In the genomic region with DNA sequence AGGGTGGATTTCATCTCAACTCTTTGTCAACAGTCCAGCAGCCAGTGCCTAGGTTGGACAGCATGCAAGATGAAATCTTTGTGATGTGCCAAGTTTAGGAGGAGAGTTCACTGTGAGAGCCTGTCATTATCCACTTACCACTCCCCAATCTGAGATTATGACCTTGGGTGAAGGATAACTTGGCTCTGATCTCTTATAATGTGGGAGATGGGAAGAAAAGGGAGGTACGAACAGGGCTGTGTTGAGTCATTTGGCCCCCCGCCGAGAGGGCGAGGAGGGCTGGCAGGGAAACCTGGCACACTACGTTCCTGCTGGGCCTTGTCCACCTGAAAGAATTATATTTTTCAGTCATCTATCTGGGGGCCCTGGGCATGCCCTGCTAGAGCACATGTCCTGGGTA, we compare ENCODE assay signal across 16 cellular contexts. TPM values are rescaled to one million over a fixed set of nuclear protein-coding genes. Genes with fewer than 3 reads are reported as not detected.
A peak's percentile ranks its signal among the peaks of the same experiment; 100 is the strongest.
DNase-seq lines count a peak whose midpoint lies in the region; ATAC-seq, FAIRE-seq and TF ChIP-seq lines count a peak whose summit lies in the region.
"Had no signal": no experiment of that assay in that cellular context is flagged by ENCODE, and none has a peak within 500 bp of the region (broad histone marks: within the 10 kb centered on the region; RNA-seq: fewer than 3 reads in every experiment).

No MANE protein-coding gene starts in this region.

- H3K27me3 ChIP-seq in SK-N-SH (ENCODE audit: insufficient read depth) (no peaks in the 10 kb centered on the region), gastroesophageal sphincter (no peaks in the 10 kb centered on the region), trophoblast cell (ENCODE audit: insufficient read depth, low read length) (no peaks in the 10 kb centered on the region)

- H3K79me2 ChIP-seq in SK-N-SH (ENCODE audit: insufficient read depth) (no peaks in the 10 kb centered on the region), trophoblast cell (ENCODE audit: control insufficient read depth, insufficient read depth, low read length, poor library complexity) (no peaks in the 10 kb centered on the region)

- H3K9ac ChIP-seq in SK-N-SH (no peak overlapping the region), trophoblast cell (ENCODE audit: low read length) (no peak overlapping the region)

- TF ChIP-seq EP300 in SK-N-SH (IDR thresholded peaks at IDR 0.05; ENCODE audit: borderline replicate concordance in 1 of 2, low read depth in 1 of 2, low read length in 1 of 2) (no peak), gastroesophageal sphincter (IDR thresholded peaks at IDR 0.05) (no peak)

- 69% methylated on average over 5 of the region's 5 CpGs for WGBS in SK-N-SH (ENCODE audit: low lambda C conversion rate)
- WGBS in gastroesophageal sphincter (ENCODE audit: low coverage in 1 of 2), 2 donors: 37% methylated on average over 5 of the region's 5 CpGs; no CpG with 5 or more reads in 1 of the 2 donors
- no CpG with 5 or more reads among the region's 5 CpGs for WGBS in trophoblast cell (ENCODE audit: extremely low coverage, insufficient coverage, insufficient read length)

- H4K20me1 ChIP-seq in SK-N-SH (ENCODE audit: insufficient read depth): no peaks in the 10 kb centered on the region

- H3K4me2 ChIP-seq in SK-N-SH (no peak overlapping the region), trophoblast cell (ENCODE audit: low read length) (no peak overlapping the region)

- no peak overlapping the region for H3K18ac ChIP-seq in trophoblast cell (ENCODE audit: low read length)

- no peak overlapping the region for H2BK120ac ChIP-seq in trophoblast cell (ENCODE audit: insufficient read depth, low read length, poor library complexity)

- peak; percentile 96 for FAIRE-seq in H54 (lab: Jason Lieb, UNC)
- FAIRE-seq: G401.6 had no signal

- H3K36me3 ChIP-seq in SK-N-SH (replicated peaks in 1 of 2; ENCODE audit: control insufficient read depth in 1 of 2, insufficient read depth in 2 of 2, low read length in 1 of 2) (peaks cover 0 to 2% of the 10 kb centered on the region in 2 experiments), gastroesophageal sphincter (peaks cover 0 to 26% of the 10 kb centered on the region in 2 donors), trophoblast cell (ENCODE audit: control insufficient read depth in 1 of 2, insufficient read depth in 2 of 2, low read length in 2 of 2) (no peaks in the 10 kb centered on the region)

- no peaks in the 10 kb centered on the region for H3K9me3 ChIP-seq in SK-N-SH
- H3K9me3 ChIP-seq in gastroesophageal sphincter: no peaks in the 10 kb centered on the region
- H3K9me3 ChIP-seq in trophoblast cell (ENCODE audit: insufficient read depth, low read depth, low read length): no peaks in the 10 kb centered on the region

- DNase-seq in H54 (ENCODE audit: insufficient read length, low spot score): no peak
- no peak for DNase-seq in SK-N-SH
- DNase-seq in trophoblast cell: no peak
- no peak for DNase-seq in NOMO-1 treated with DMSO at 0.1 percent for 48 hours (lab: John Stamatoyannopoulos, UW; ENCODE audit: unreplicated experiment)
- DNase-seq in activated CD4-positive, alpha-beta T cell treated with anti-CD3 and anti-CD28 coated beads, Interleukin-2, amount 50 U/mL, for 48 hours: no peak
- DNase-seq: activated CD4-positive, CD25-positive, alpha-beta regulatory T cell treated with anti-CD3 and anti-CD28 coated beads, Interleukin-2, amount 50 U/mL, for 72 hours; activated effector memory CD4-positive, alpha-beta T cell treated with Interleukin-2 at 50 U/mL for 16 hours; MV-4-11; NK-92 treated with Interleukin-12 subunit alpha and Interleukin-12 subunit beta, amount 100 ng/mL, for 24 hours had no signal

- no peak overlapping the region for H2BK5ac ChIP-seq in trophoblast cell (ENCODE audit: low read depth, low read length, poor library complexity)

- H3K27ac ChIP-seq in SK-N-SH (ENCODE audit: low read depth in 2 of 2, low read length in 1 of 2): peak overlapping the region; percentile 19 to 90; a peak in 2 of 4 replicates
- peak overlapping the region; percentile 81 to 98 (median 86) for H3K27ac ChIP-seq in gastroesophageal sphincter
- no peak overlapping the region for H3K27ac ChIP-seq in trophoblast cell (ENCODE audit: low read depth, low read length)
- H3K27ac ChIP-seq: HL-60 had no signal

- H3K4me1 ChIP-seq in SK-N-SH (ENCODE audit: control insufficient read depth in 1 of 2, insufficient read depth in 2 of 2, low read depth in 1 of 2, low read length in 1 of 2) (peaks cover 30 to 39% of the 10 kb centered on the region in 2 experiments), gastroesophageal sphincter (peaks cover 58 to 98% (median 66%) of the 10 kb centered on the region in 3 donors), trophoblast cell (ENCODE audit: control insufficient read depth in 1 of 2, insufficient read depth in 2 of 2, low read length in 2 of 2) (peaks cover 7 to 11% of the 10 kb centered on the region in 2 experiments)

- H3K79me1 ChIP-seq in trophoblast cell (ENCODE audit: low read length): peaks cover 5% of the 10 kb centered on the region

- H3K4me3 ChIP-seq in SK-N-SH (ENCODE audit: low read depth in 2 of 2, low read length in 1 of 2) (no peak overlapping the region), gastroesophageal sphincter (no peak overlapping the region), trophoblast cell (ENCODE audit: low read depth, low read length) (no peak overlapping the region)
- H3K4me3 ChIP-seq: coronary artery had no signal

- H3K9me2 ChIP-seq in SK-N-SH: no peaks in the 10 kb centered on the region

- POLR2A ChIA-PET in SK-N-SH (lab: Yijun Ruan, JAX): no interaction called here

- TF ChIP-seq RAD21 in SK-N-SH (IDR thresholded peaks at IDR 0.05; ENCODE audit: low read length): no peak

- no peak overlapping the region for H3K14ac ChIP-seq in trophoblast cell (ENCODE audit: low read length)

- H2BK12ac ChIP-seq in trophoblast cell (ENCODE audit: low read length): peak overlapping the region; percentile 76

- ATAC-seq in gastroesophageal sphincter (peak; percentile 61), GM21447 (IDR thresholded peaks at IDR 0.05; ENCODE audit: unreplicated experiment) (no peak), HG02973 (IDR thresholded peaks at IDR 0.05; ENCODE audit: unreplicated experiment) (no peak)
- ATAC-seq: left colon had no signal

- no peak overlapping the region for H4K12ac ChIP-seq in trophoblast cell (ENCODE audit: low read depth, low read length)

- H2AK5ac ChIP-seq in trophoblast cell (ENCODE audit: low read length): no peak overlapping the region

- TF ChIP-seq POLR2A in H54 (IDR thresholded peaks at IDR 0.05; ENCODE audit: low read depth, low read length): no peak
- no peak for TF ChIP-seq POLR2A in gastroesophageal sphincter (IDR thresholded peaks at IDR 0.05)

- no peak for TF ChIP-seq CTCF in SK-N-SH (IDR thresholded peaks at IDR 0.05)
- no peak for TF ChIP-seq CTCF in gastroesophageal sphincter (IDR thresholded peaks at IDR 0.05)

- no peak overlapping the region for H4K91ac ChIP-seq in trophoblast cell (ENCODE audit: low read depth, low read length)

- H3F3A ChIP-seq in SK-N-SH (replicated peaks; ENCODE audit: insufficient read depth): peaks cover 36% of the 10 kb centered on the region

- CTCF ChIA-PET in SK-N-SH (lab: Yijun Ruan, JAX): interaction anchor here (0.7 to 2.4 kb wide), 3 partner anchors 24 to 1786 kb away, joined by 3 to 8 read pairs (median 3); no protein-coding TSS in a partner anchor

- H4K8ac ChIP-seq in trophoblast cell (ENCODE audit: low read depth, low read length): no peak overlapping the region

- H2AFZ ChIP-seq in SK-N-SH (ENCODE audit: low read depth): no peak overlapping the region
- no peak overlapping the region for H2AFZ ChIP-seq in trophoblast cell (ENCODE audit: insufficient read depth, low read length, poor library complexity)

- H3K4ac ChIP-seq in trophoblast cell (ENCODE audit: low read depth, low read length): no peak overlapping the region

- no peak overlapping the region for H3K23ac ChIP-seq in trophoblast cell (ENCODE audit: low read length)

TF ChIP-seq in SK-N-SH, 30 proteins besides CTCF, POLR2A, EP300 and RAD21:
- TF ChIP-seq NFIC (IDR thresholded peaks at IDR 0.05; ENCODE audit: borderline replicate concordance) (peak; percentile 19; the same call in 1 of the 2 replicates), GATA2 (CRISPR knock-in tag; IDR thresholded peaks at IDR 0.05) (no peak), TEAD4 (IDR thresholded peaks at IDR 0.05; ENCODE audit: borderline replicate concordance, insufficient read depth) (no peak)
- TF ChIP-seq, protein P1, sequence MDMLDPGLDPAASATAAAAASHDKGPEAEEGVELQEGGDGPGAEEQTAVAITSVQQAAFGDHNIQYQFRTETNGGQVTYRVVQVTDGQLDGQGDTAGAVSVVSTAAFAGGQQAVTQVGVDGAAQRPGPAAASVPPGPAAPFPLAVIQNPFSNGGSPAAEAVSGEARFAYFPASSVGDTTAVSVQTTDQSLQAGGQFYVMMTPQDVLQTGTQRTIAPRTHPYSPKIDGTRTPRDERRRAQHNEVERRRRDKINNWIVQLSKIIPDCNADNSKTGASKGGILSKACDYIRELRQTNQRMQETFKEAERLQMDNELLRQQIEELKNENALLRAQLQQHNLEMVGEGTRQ (IDR thresholded peaks at IDR 0.05; ENCODE audit: borderline replicate concordance, low read depth, low read length): no peak

RNA-seq across cellular contexts. Expression of a gene that starts 35.8 kb away (rescaled TPM):
- polyA plus RNA-seq in SK-N-SH (2012; rRNA removed): 9.4 and 10.5 TPM in 2 replicates
- polyA plus RNA-seq in SK-N-SH (2012; cell fraction: cytosol; rRNA removed): 6.9 and 7.5 TPM in 2 replicates
- 14.6 and 14.9 TPM in 2 replicates for polyA plus RNA-seq in SK-N-SH (2012; cell fraction: nucleus; rRNA removed)
- total RNA-seq in gastroesophageal sphincter: 100 to 1,000 TPM; 240 to 305 (median 265) TPM
- 0.37 and 0.38 TPM in 2 replicates for polyA plus RNA-seq in trophoblast cell (2013)
